19 cellular contexts compared by ENCODE assay signal in genomic region chr3:179826247-179826637, GRCh38.
DNase-seq lines count a peak whose midpoint lies in the region; FAIRE-seq and TF ChIP-seq lines count a peak whose summit lies in the region.
"Had no signal": no experiment of that assay in that cellular context is flagged by ENCODE, and none has a peak within 500 bp of the region (broad histone marks: within the 10 kb centered on the region; RNA-seq: fewer than 3 reads in every experiment).

No MANE protein-coding gene starts in this region.

- no peaks in the 10 kb centered on the region for H3K27me3 Mint-ChIP-seq in activated naive CD4-positive, alpha-beta T cell treated with anti-CD3 and anti-CD28 coated beads for 36 hours (ENCODE audit: low read depth)
- peaks cover 8% of the 10 kb centered on the region for H3K27me3 Mint-ChIP-seq in activated CD4-positive, alpha-beta T cell treated with anti-CD3 and anti-CD28 coated beads, Interleukin-2, amount 10 ng/mL, durations not matched to agents 24 days and 14 days

- no peak overlapping the region for H3K23ac ChIP-seq in mesendoderm (ENCODE audit: low read length)

- intact Hi-C loops in activated naive CD4-positive, alpha-beta T cell treated with anti-CD3 and anti-CD28 coated beads for 36 hours (cut with micrococcal nuclease) = loop anchor here (5.0 kb wide), 1 partner anchor 179 kb away; no protein-coding TSS in a partner anchor
- intact Hi-C loops in activated CD4-positive, alpha-beta T cell treated with anti-CD3 and anti-CD28 coated beads, Interleukin-2, amount 10 ng/mL, durations not matched to agents 24 days and 14 days (cut with micrococcal nuclease) = no loop called here

- TF ChIP-seq CTCF in VCaP (conservative IDR thresholded peaks at IDR 0.05) = no peak

- H3K27ac ChIP-seq in VCaP (peak overlapping the region; percentile 79), mesendoderm (ENCODE audit: low read depth, low read length) (no peak overlapping the region)
- H3K27ac ChIP-seq: BLaER1 treated with 17β-estradiol and CSF1 and Interleukin-3, amounts not matched to agents 10 nM and 100 nM; HL-60 had no signal

- H2BK15ac ChIP-seq in mesendoderm (replicated peaks; ENCODE audit: low read depth) = no peak overlapping the region

- H3K36me3 Mint-ChIP-seq in activated naive CD4-positive, alpha-beta T cell treated with anti-CD3 and anti-CD28 coated beads for 36 hours (ENCODE audit: low read depth) = no peaks in the 10 kb centered on the region
- no peaks in the 10 kb centered on the region for H3K36me3 Mint-ChIP-seq in activated CD4-positive, alpha-beta T cell treated with anti-CD3 and anti-CD28 coated beads, Interleukin-2, amount 10 ng/mL, durations not matched to agents 24 days and 14 days (ENCODE audit: low read depth)
- H3K36me3 Mint-ChIP-seq: CD4-positive, CD25-positive, alpha-beta regulatory T cell had no signal

- TF ChIP-seq POLR2A in H54 (IDR thresholded peaks at IDR 0.05; ENCODE audit: low read depth, low read length) = no peak

- H3K9me3 Mint-ChIP-seq in activated naive CD4-positive, alpha-beta T cell treated with anti-CD3 and anti-CD28 coated beads for 36 hours = no peaks in the 10 kb centered on the region
- no peaks in the 10 kb centered on the region for H3K9me3 Mint-ChIP-seq in activated CD4-positive, alpha-beta T cell treated with anti-CD3 and anti-CD28 coated beads, Interleukin-2, amount 10 ng/mL, durations not matched to agents 24 days and 14 days
- H3K9me3 Mint-ChIP-seq: CD4-positive, CD25-positive, alpha-beta regulatory T cell; HFFc6 had no signal

- H3K36me3 ChIP-seq in mesendoderm (ENCODE audit: control insufficient read depth, insufficient read depth, low read length) = no peaks in the 10 kb centered on the region
- H3K36me3 ChIP-seq: BLaER1 treated with 17β-estradiol and CSF1 and Interleukin-3, amounts not matched to agents 10 nM and 100 nM had no signal

- H3K4me2 ChIP-seq in mesendoderm (ENCODE audit: low read length) = no peak overlapping the region
- H3K4me2 ChIP-seq: BLaER1 treated with 17β-estradiol and CSF1 and Interleukin-3, amounts not matched to agents 10 nM and 100 nM had no signal

- no peaks in the 10 kb centered on the region for H3K79me1 ChIP-seq in mesendoderm (ENCODE audit: low read length)

- CTCF ChIA-PET in activated naive CD4-positive, alpha-beta T cell treated with anti-CD3 and anti-CD28 coated beads for 36 hours (lab: Charles Lee) = no interaction called here

- H4K8ac ChIP-seq in mesendoderm (ENCODE audit: low read depth, low read length) = no peak overlapping the region

- H3K79me2 ChIP-seq in mesendoderm (ENCODE audit: control insufficient read depth, insufficient read depth, low read length) = no peaks in the 10 kb centered on the region

- no peaks in the 10 kb centered on the region for H3K4me1 ChIP-seq in mesendoderm (ENCODE audit: control insufficient read depth, low read depth, low read length)
- H3K4me1 ChIP-seq: BLaER1 treated with 17β-estradiol and CSF1 and Interleukin-3, amounts not matched to agents 10 nM and 100 nM had no signal

- no peak overlapping the region for H2AK5ac ChIP-seq in mesendoderm (ENCODE audit: low read length)

- no peak overlapping the region for H4K5ac ChIP-seq in mesendoderm (ENCODE audit: low read length)

- WGBS in mesendoderm (ENCODE audit: extremely low coverage, insufficient coverage, low lambda C conversion rate) = no CpG with 5 or more reads among the region's 1 CpG

- H2BK120ac ChIP-seq in mesendoderm (ENCODE audit: low read depth, low read length) = no peak overlapping the region

- H3K27ac Mint-ChIP-seq in activated naive CD4-positive, alpha-beta T cell treated with anti-CD3 and anti-CD28 coated beads for 36 hours = no peak overlapping the region
- no peak overlapping the region for H3K27ac Mint-ChIP-seq in activated CD4-positive, alpha-beta T cell treated with anti-CD3 and anti-CD28 coated beads, Interleukin-2, amount 10 ng/mL, durations not matched to agents 24 days and 14 days
- H3K27ac Mint-ChIP-seq: CD4-positive, CD25-positive, alpha-beta regulatory T cell; HFFc6 had no signal

- H2BK5ac ChIP-seq in mesendoderm (ENCODE audit: low read length) = no peak overlapping the region

- H3K4me1 Mint-ChIP-seq in activated naive CD4-positive, alpha-beta T cell treated with anti-CD3 and anti-CD28 coated beads for 36 hours (ENCODE audit: low read depth) = no peaks in the 10 kb centered on the region
- no peaks in the 10 kb centered on the region for H3K4me1 Mint-ChIP-seq in activated CD4-positive, alpha-beta T cell treated with anti-CD3 and anti-CD28 coated beads, Interleukin-2, amount 10 ng/mL, durations not matched to agents 24 days and 14 days

- no peak for DNase-seq in H54 (ENCODE audit: insufficient read length, low spot score)
- peak; percentile 53 for DNase-seq in mesendoderm
- DNase-seq in renal cortical epithelial cell (ENCODE audit: low read depth) = peak; percentile 3
- DNase-seq in NCI-H226 = no peak
- DNase-seq in activated naive CD4-positive, alpha-beta T cell treated with anti-CD3 and anti-CD28 coated beads for 36 hours = no peak
- no peak for DNase-seq in NCI-H2081 treated with DMSO at 0.1 percent for 48 hours (lab: John Stamatoyannopoulos, UW)
- no peak for DNase-seq in activated CD4-positive, alpha-beta T cell treated with anti-CD3 and anti-CD28 coated beads, Interleukin-2, amount 10 ng/mL, durations not matched to agents 24 days and 14 days
- DNase-seq: ACHN; Calu3; CD4-positive, CD25-positive, alpha-beta regulatory T cell; DMS 273 treated with DMSO at 0.1 percent for 48 hours; GOT3; HCEC 1CT; HFFc6 had no signal

- H3K4ac ChIP-seq in mesendoderm (ENCODE audit: low read depth, low read length) = no peak overlapping the region

- H3K18ac ChIP-seq in mesendoderm (ENCODE audit: low read length) = no peak overlapping the region

- no peak overlapping the region for H3K9ac ChIP-seq in mesendoderm (ENCODE audit: low read length)
- H3K9ac ChIP-seq: BLaER1 treated with 17β-estradiol and CSF1 and Interleukin-3, amounts not matched to agents 10 nM and 100 nM had no signal

- no peak overlapping the region for H3K4me3 ChIP-seq in mesendoderm (ENCODE audit: low read length)
- H3K4me3 ChIP-seq: BLaER1 treated with 17β-estradiol and CSF1 and Interleukin-3, amounts not matched to agents 10 nM and 100 nM; GM12878 had no signal

- peak; percentile 48 for FAIRE-seq in H54 (lab: Jason Lieb, UNC)
- FAIRE-seq: GM12878, GM18507 had no signal

- H3K4me3 Mint-ChIP-seq in activated naive CD4-positive, alpha-beta T cell treated with anti-CD3 and anti-CD28 coated beads for 36 hours = no peak overlapping the region
- no peak overlapping the region for H3K4me3 Mint-ChIP-seq in activated CD4-positive, alpha-beta T cell treated with anti-CD3 and anti-CD28 coated beads, Interleukin-2, amount 10 ng/mL, durations not matched to agents 24 days and 14 days
- H3K4me3 Mint-ChIP-seq: CD4-positive, CD25-positive, alpha-beta regulatory T cell; HFFc6 had no signal

- H3K27me3 ChIP-seq in mesendoderm (ENCODE audit: insufficient read depth, low read length, poor library complexity) = no peaks in the 10 kb centered on the region
- H3K27me3 ChIP-seq: BLaER1 treated with 17β-estradiol and CSF1 and Interleukin-3, amounts not matched to agents 10 nM and 100 nM had no signal

- H3K56ac ChIP-seq in mesendoderm (ENCODE audit: low read length) = no peak overlapping the region

Comparison
In these comparisons a context has a peak if more than half of its experiments do, and no peak if none do; other contexts are left out.
1. DNase-seq: peak in mesendoderm (single experiment) and renal cortical epithelial cell (single experiment); none in H54 (single experiment), NCI-H226 (single experiment), activated naive CD4-positive, alpha-beta T cell treated with anti-CD3 and anti-CD28 coated beads for 36 hours (single experiment), NCI-H2081 treated with DMSO at 0.1 percent for 48 hours (single experiment) and activated CD4-positive, alpha-beta T cell treated with anti-CD3 and anti-CD28 coated beads, Interleukin-2, amount 10 ng/mL, durations not matched to agents 24 days and 14 days (single experiment).